1 cellular context compared by ENCODE assay signal in the genomic region with DNA sequence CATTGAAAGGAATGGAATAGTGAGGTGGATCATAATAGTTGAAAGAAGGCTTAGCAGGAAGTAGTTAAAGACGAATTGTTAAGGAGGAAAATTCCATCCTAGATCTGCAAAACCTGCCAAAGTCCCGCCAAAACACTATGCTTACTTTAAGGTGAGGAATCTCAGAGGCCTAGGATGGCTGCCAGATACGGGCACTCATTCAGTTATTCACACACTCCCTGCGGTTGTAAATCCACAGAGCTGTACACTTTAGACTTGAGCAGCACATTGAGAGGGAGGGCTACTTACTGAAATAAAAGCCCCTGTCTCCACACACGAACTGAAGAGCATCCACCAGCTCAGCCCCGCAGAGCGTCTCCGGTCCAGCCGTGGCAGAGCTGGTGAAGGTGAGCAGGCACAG.
TF ChIP-seq lines count a peak whose summit lies in the region.

No MANE protein-coding gene starts in this region.

TF ChIP-seq in IMR-90, 13 proteins besides CTCF, POLR2A, EP300 and RAD21 (continued from another document):
- TF ChIP-seq, protein P1, sequence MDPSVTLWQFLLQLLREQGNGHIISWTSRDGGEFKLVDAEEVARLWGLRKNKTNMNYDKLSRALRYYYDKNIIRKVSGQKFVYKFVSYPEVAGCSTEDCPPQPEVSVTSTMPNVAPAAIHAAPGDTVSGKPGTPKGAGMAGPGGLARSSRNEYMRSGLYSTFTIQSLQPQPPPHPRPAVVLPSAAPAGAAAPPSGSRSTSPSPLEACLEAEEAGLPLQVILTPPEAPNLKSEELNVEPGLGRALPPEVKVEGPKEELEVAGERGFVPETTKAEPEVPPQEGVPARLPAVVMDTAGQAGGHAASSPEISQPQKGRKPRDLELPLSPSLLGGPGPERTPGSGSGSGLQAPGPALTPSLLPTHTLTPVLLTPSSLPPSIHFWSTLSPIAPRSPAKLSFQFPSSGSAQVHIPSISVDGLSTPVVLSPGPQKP (IDR thresholded peaks at IDR 0.05; ENCODE audit: borderline replicate concordance, low read depth, low read length) = no peak
- no peak for TF ChIP-seq RCOR1 (IDR thresholded peaks at IDR 0.05; ENCODE audit: insufficient replicate concordance, low read length)
- TF ChIP-seq, protein P2, sequence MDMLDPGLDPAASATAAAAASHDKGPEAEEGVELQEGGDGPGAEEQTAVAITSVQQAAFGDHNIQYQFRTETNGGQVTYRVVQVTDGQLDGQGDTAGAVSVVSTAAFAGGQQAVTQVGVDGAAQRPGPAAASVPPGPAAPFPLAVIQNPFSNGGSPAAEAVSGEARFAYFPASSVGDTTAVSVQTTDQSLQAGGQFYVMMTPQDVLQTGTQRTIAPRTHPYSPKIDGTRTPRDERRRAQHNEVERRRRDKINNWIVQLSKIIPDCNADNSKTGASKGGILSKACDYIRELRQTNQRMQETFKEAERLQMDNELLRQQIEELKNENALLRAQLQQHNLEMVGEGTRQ (IDR thresholded peaks at IDR 0.05; ENCODE audit: low read depth, low read length) = no peak
